ENCODE assay signal across 8 cellular contexts in the genomic region with DNA sequence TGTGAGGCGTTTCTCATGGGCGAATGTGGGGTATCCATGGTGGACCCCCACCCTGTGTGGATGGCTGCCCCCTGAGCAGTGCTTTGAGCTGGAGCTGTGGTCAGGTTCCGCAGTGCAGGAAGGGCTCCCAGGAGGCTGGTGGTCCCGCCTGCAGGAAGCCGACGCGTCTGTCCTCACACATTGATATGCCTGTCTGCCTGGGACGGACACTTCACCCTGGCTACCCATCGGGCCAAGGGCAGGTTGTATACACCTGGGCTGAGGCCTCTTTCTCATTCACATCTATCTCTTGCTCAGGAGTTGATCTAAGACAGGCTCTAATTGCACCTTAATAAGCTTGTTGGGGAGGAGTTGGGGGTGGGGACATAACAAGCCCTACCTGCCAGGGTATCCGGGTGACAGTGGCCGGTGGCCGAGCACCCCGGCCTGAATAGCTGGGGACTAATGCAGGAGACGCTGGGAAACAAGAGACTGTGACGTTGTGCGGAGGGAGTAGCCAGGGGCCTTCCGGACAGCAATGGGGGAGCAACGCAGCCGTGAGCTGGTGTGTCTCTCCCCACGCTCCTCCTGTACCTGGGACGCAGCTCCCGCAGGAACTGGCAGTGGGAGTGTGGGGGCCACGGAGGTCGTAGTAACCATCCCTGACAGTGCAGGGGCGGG. TPM values are rescaled to one million over a fixed set of nuclear protein-coding genes. Genes with fewer than 3 reads are reported as not detected.
DNase-seq lines count a peak whose midpoint lies in the region; ATAC-seq and TF ChIP-seq lines count a peak whose summit lies in the region.

No MANE protein-coding gene starts in this region.

- H3K4me3 Mint-ChIP-seq in Caco-2 (ENCODE audit: unreplicated experiment) (no peak overlapping the region), endodermal cell (peak overlapping the region; percentile 33)

- DNase-seq in Caco-2: peak; percentile 56 to 67
- peak; percentile 15 for DNase-seq in NCI-H2227 treated with DMSO at 0.1 percent for 48 hours (lab: John Stamatoyannopoulos, UW)
- peak; percentile 91 for DNase-seq in endodermal cell
- no peak for DNase-seq in pons (ENCODE audit: low spot score)
- no peak for DNase-seq in NCI-H2081 treated with DMSO at 0.1 percent for 48 hours (lab: John Stamatoyannopoulos, UW)
- no peak for DNase-seq in cerebellum (ENCODE audit: low spot score)

- no peaks in the 10 kb centered on the region for H3K4me1 Mint-ChIP-seq in Caco-2 (ENCODE audit: low read depth, unreplicated experiment)
- H3K4me1 Mint-ChIP-seq in endodermal cell: peaks cover 5% of the 10 kb centered on the region

- H3K27me3 ChIP-seq in Caco-2 (replicated peaks; ENCODE audit: control insufficient read depth, insufficient read depth, low read length) (no peaks in the 10 kb centered on the region), endodermal cell (ENCODE audit: control insufficient read depth, insufficient read depth, low read length, poor library complexity, severe bottlenecking) (no peaks in the 10 kb centered on the region), neutrophil (no peaks in the 10 kb centered on the region)

- ATAC-seq in HG03025 (IDR thresholded peaks at IDR 0.05; ENCODE audit: low FRiP score, unreplicated experiment): no peak

- POLR2A ChIA-PET in Caco-2 (lab: Charles Lee): no interaction called here

- H3K9me3 ChIP-seq in Caco-2 (no peaks in the 10 kb centered on the region), endodermal cell (ENCODE audit: control insufficient read depth, low read length) (no peaks in the 10 kb centered on the region), neutrophil (no peaks in the 10 kb centered on the region)

- H3K36me3 Mint-ChIP-seq in Caco-2 (ENCODE audit: insufficient read depth, unreplicated experiment) (peaks cover 66% of the 10 kb centered on the region), endodermal cell (ENCODE audit: low read depth) (peaks cover 23% of the 10 kb centered on the region)

- WGBS in endodermal cell (ENCODE audit: insufficient coverage in 1 of 2, insufficient read length in 1 of 2), 2 experiments: 46 to 62% methylated on average over 14 to 22 of the region's 25 CpGs

- intact Hi-C loops in Caco-2 (cut with micrococcal nuclease; ENCODE audit: unreplicated experiment): no loop called here

- H3K27me3 Mint-ChIP-seq in Caco-2 (ENCODE audit: insufficient read depth, unreplicated experiment) (no peaks in the 10 kb centered on the region), endodermal cell (ENCODE audit: insufficient read depth) (no peaks in the 10 kb centered on the region)

- H3K27ac Mint-ChIP-seq in Caco-2 (ENCODE audit: unreplicated experiment) (peak overlapping the region; percentile 63), endodermal cell (peak overlapping the region; percentile 92)

- no peak overlapping the region for H3K4me3 ChIP-seq in Caco-2 (ENCODE audit: low read depth, low read length)
- H3K4me3 ChIP-seq in endodermal cell (ENCODE audit: low read length): no peak overlapping the region
- H3K4me3 ChIP-seq in neutrophil (ENCODE audit: low read depth in 1 of 2, low read length in 1 of 2): no peak overlapping the region

- H3K4me1 ChIP-seq in Caco-2 (peaks cover 12% of the 10 kb centered on the region), endodermal cell (ENCODE audit: control insufficient read depth, insufficient read depth, low read length) (no peaks in the 10 kb centered on the region), neutrophil (ENCODE audit: control insufficient read depth in 1 of 2, insufficient read depth in 1 of 2, low read depth in 1 of 2, low read length in 1 of 2) (peaks cover 0 to 3% of the 10 kb centered on the region in 2 experiments)

- no peak for TF ChIP-seq CTCF in Caco-2 (IDR thresholded peaks at IDR 0.05; ENCODE audit: insufficient read depth in 1 of 2, low read depth in 1 of 2, low read length in 1 of 2, severe bottlenecking in 1 of 2, unreplicated experiment in 1 of 2)
- TF ChIP-seq CTCF in endodermal cell (conservative IDR thresholded peaks at IDR 0.05): no peak
- no peak for TF ChIP-seq CTCF in neutrophil (IDR thresholded peaks at IDR 0.05)

- no peak overlapping the region for H3K9ac ChIP-seq in endodermal cell (ENCODE audit: extremely low read depth, low read length, poor library complexity, severe bottlenecking)

- CTCF ChIA-PET in Caco-2 (lab: Charles Lee): no interaction called here

- no TSS peak for BruUV-seq in Caco-2 (replicated peaks; lab: Mats Ljungman, UMichigan)

- H3K36me3 ChIP-seq in Caco-2 (ENCODE audit: control insufficient read depth, insufficient read depth, low read length): no peaks in the 10 kb centered on the region; the same call in none of the 2 replicates
- peaks cover 10% of the 10 kb centered on the region for H3K36me3 ChIP-seq in endodermal cell (ENCODE audit: control insufficient read depth, insufficient read depth, low read length)
- peaks cover 86% of the 10 kb centered on the region for H3K36me3 ChIP-seq in neutrophil

- H3K27ac ChIP-seq in endodermal cell (ENCODE audit: low read depth, low read length) (peak overlapping the region; percentile 30), neutrophil (peak overlapping the region; percentile 42)

- H3K9me3 Mint-ChIP-seq in Caco-2 (ENCODE audit: unreplicated experiment) (no peaks in the 10 kb centered on the region), endodermal cell (no peaks in the 10 kb centered on the region)

RNA-seq across cellular contexts. Expression of gene PDXK, which starts 21.7 kb away (rescaled TPM):
- total RNA-seq in Caco-2 (2022): 275 and 276 TPM in 2 replicates
- 100 to 1,000 TPM in 1 of 2 donors, 10 to 100 TPM in 1; 90.9 to 105 TPM for total RNA-seq in endodermal cell
- 35.6 TPM for polyA plus RNA-seq in endodermal cell (2013, experiment 1 of 2)
- polyA plus RNA-seq in endodermal cell (2013, experiment 2 of 2): 40.5 TPM
- 24.2 TPM for total RNA-seq in cerebellum

RNA-seq across cellular contexts. Expression of gene CSTB, which starts 35.5 kb away (rescaled TPM):
- total RNA-seq in Caco-2 (2022): 49.9 and 50.0 TPM in 2 replicates
- 10 to 100 TPM; 50.0 to 54.5 TPM for total RNA-seq in endodermal cell
- polyA plus RNA-seq in endodermal cell (2013, experiment 1 of 2): 36.1 TPM
- 33.5 TPM for polyA plus RNA-seq in endodermal cell (2013, experiment 2 of 2)
- total RNA-seq in cerebellum: 4.4 TPM

RNA-seq across cellular contexts. Expression of gene RRP1, which starts 48.8 kb away (rescaled TPM):
- total RNA-seq in Caco-2 (2022): 51.6 and 52.8 TPM in 2 replicates
- total RNA-seq in endodermal cell: 10 to 100 TPM; 36.4 to 36.7 TPM
- polyA plus RNA-seq in endodermal cell (2013, experiment 1 of 2): 29.7 TPM
- 24.5 TPM for polyA plus RNA-seq in endodermal cell (2013, experiment 2 of 2)
- total RNA-seq in cerebellum: 16.7 TPM

Comparison
In these comparisons a context has a peak if more than half of its experiments do, and no peak if none do; other contexts are left out.
1. DNase-seq: peak in Caco-2 (2 of 2), NCI-H2227 treated with DMSO at 0.1 percent for 48 hours (single experiment) and endodermal cell (single experiment); none in pons (single experiment), NCI-H2081 treated with DMSO at 0.1 percent for 48 hours (single experiment) and cerebellum (single experiment).